ENCODE assay signal across 23 cellular contexts in the genomic region with DNA sequence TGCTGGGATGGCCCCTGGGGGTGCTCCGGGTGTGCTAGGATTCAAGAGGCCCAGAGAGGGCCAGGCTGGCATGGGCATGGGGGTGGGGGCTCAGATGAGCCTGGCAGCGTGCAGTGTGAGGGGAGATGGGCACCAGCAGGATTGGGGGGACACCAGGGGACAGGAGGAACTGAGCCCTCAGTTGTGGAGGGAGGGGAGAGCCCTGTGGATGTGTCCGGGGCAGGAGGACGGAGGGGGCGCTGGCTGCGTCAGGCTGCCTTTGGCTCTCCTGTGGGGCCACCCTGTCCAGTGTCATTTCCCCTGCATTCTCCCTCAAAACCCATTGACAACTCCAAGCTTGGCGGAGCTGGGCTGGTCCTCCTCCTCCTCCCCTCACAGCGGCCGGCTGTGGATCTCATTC.
"Had no signal": no experiment of that assay in that cellular context is flagged by ENCODE, and none has a peak within 500 bp of the region (broad histone marks: within the 10 kb centered on the region; RNA-seq: fewer than 3 reads in every experiment).

No MANE protein-coding gene starts in this region.

- H3K4me1 ChIP-seq: right atrium auricular region, right lobe of liver, uterus had no signal

- H3K4me3 Mint-ChIP-seq: natural killer cell; stimulated activated memory B cell treated with anti-CD40 and anti-IgM and Interleukin-4, amounts not matched to agents 10 μg/mL and 1 μg/mL and 100 μg/mL, for 72 hours; stimulated activated naive CD8-positive, alpha-beta T cell treated with anti-CD3 and anti-CD28 coated beads, Interleukin-15, amount 100 ng/mL, for 72 hours; type B pancreatic cell had no signal

- H3K9me3 ChIP-seq: left ventricle myocardium inferior, neutrophil, ovary, right atrium auricular region, right lobe of liver, tibial nerve, uterus had no signal

- H2AFZ ChIP-seq: hepatocyte had no signal

- H3K4me2 ChIP-seq: hepatocyte, smooth muscle cell had no signal

- DNase-seq: islet precursor cell; left ventricle myocardium inferior; natural killer cell; occipital lobe; ovary; right lobe of liver; stimulated activated CD4-positive, alpha-beta T cell treated with anti-CD3 and anti-CD28 coated beads, Interleukin-1b, Interleukin-23, amount 100 ng/mL, for 48 hours; stimulated activated CD4-positive, alpha-beta T cell treated with anti-CD3 and anti-CD28 coated beads, Interleukin-2, amount 100 ng/mL, for 48 hours; stimulated activated CD4-positive, alpha-beta T cell treated with anti-CD3 and anti-CD28 coated beads, Interleukin-4, amount 100 ng/mL, for 4 hours; stimulated activated CD8-positive, alpha-beta memory T cell treated with anti-CD3 and anti-CD28 coated beads, Interleukin-4, amount 100 ng/mL, for 48 hours; stimulated activated naive CD4-positive, alpha-beta T cell treated with Interleukin-2 at 50 U/mL for 16 hours; stimulated activated naive CD8-positive, alpha-beta T cell treated with anti-CD3 and anti-CD28 coated beads, Interleukin-15, amount 100 ng/mL, for 72 hours; substantia nigra; uterus had no signal

- H3K36me3 Mint-ChIP-seq: natural killer cell, type B pancreatic cell had no signal

- H3K4me3 ChIP-seq: hepatocyte, left ventricle myocardium inferior, lung, ovary, right atrium auricular region, right lobe of liver, smooth muscle cell, tibial nerve, uterus had no signal

- H3K27me3 Mint-ChIP-seq: progenitor cell of endocrine pancreas; stimulated activated memory B cell treated with anti-CD40 and anti-IgM and Interleukin-4, amounts not matched to agents 10 μg/mL and 1 μg/mL and 100 μg/mL, for 72 hours; type B pancreatic cell had no signal

- H3K9me3 Mint-ChIP-seq: natural killer cell, type B pancreatic cell had no signal

- H3K27me3 ChIP-seq: hepatocyte, ovary, right atrium auricular region, right lobe of liver, tibial nerve, uterus had no signal

- H3K36me3 ChIP-seq: left ventricle myocardium inferior, neutrophil, ovary, right atrium auricular region, right lobe of liver, tibial nerve, uterus had no signal

- H3K79me2 ChIP-seq: hepatocyte had no signal

- ATAC-seq: natural killer cell; right lobe of liver; stimulated activated memory B cell treated with anti-CD40 and anti-IgM and Interleukin-4, amounts not matched to agents 10 μg/mL and 1 μg/mL and 100 μg/mL, for 72 hours; stimulated activated naive CD8-positive, alpha-beta T cell treated with anti-CD3 and anti-CD28 coated beads, Interleukin-15, amount 100 ng/mL, for 72 hours had no signal

- H3K4me1 Mint-ChIP-seq: natural killer cell had no signal

- H3K27ac Mint-ChIP-seq: natural killer cell; progenitor cell of endocrine pancreas; stimulated activated memory B cell treated with anti-CD40 and anti-IgM and Interleukin-4, amounts not matched to agents 10 μg/mL and 1 μg/mL and 100 μg/mL, for 72 hours; stimulated activated naive CD8-positive, alpha-beta T cell treated with anti-CD3 and anti-CD28 coated beads, Interleukin-15, amount 100 ng/mL, for 72 hours; type B pancreatic cell had no signal

- H3K27ac ChIP-seq: hepatocyte, left ventricle myocardium inferior, neutrophil, ovary, right atrium auricular region, right lobe of liver, tibial nerve, uterus had no signal
